In the genomic region with DNA sequence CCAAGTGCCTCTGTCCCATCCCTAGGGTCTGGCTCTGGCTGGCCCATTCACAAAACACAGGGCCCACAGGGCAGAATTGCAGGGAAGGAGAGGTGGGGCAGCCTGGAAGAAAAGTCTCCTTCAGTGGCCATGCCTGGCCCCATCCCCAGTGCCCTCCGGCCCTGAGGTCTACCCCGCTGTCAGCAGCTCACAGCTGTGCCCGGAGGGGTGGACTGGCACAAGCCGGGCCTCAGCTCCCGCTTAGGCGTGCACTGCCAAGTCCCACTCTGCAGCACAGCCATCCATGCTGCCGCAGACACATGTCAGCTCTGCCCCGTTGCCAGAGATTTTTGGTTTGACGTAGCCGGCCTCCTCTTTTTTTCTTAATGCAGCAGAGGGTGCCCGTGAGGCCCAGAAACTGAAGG, we compare ENCODE assay signal across 8 cellular contexts. TPM values are rescaled to one million over a fixed set of nuclear protein-coding genes. Genes with fewer than 3 reads are reported as not detected.
DNase-seq lines count a peak whose midpoint lies in the region; ATAC-seq and TF ChIP-seq lines count a peak whose summit lies in the region.

No MANE protein-coding gene starts in this region.

- H3K4me3 ChIP-seq in OCI-LY1 (ENCODE audit: low read depth, low read length, poor library complexity, severe bottlenecking) (no peak overlapping the region), foreskin fibroblast (ENCODE audit: low read depth in 1 of 2, low read length in 2 of 2) (no peak overlapping the region), osteoblast (ENCODE audit: insufficient read depth, low read length) (no peak overlapping the region)

- no peak for TF ChIP-seq CTCF in OCI-LY1 (IDR thresholded peaks at IDR 0.05; ENCODE audit: low read length)
- TF ChIP-seq CTCF in foreskin fibroblast (IDR thresholded peaks at IDR 0.05; ENCODE audit: low read depth, low read length) = no peak
- no peak for TF ChIP-seq CTCF in osteoblast (IDR thresholded peaks at IDR 0.05; ENCODE audit: extremely low read depth, low read depth, low read length)

- H3K27ac ChIP-seq in OCI-LY1 (ENCODE audit: low read depth, low read length, poor library complexity, severe bottlenecking) (no peak overlapping the region), osteoblast (ENCODE audit: low read depth, low read length) (no peak overlapping the region)

- DNase-seq in ELF-1 (ENCODE audit: low read depth, low spot score) = peak; percentile 73
- peak; percentile 8 to 53 for DNase-seq in foreskin fibroblast
- DNase-seq in osteoblast (ENCODE audit: insufficient read length, low spot score, missing footprints) = no peak
- DNase-seq in activated T-cell treated with anti-CD3 and anti-CD28 coated beads, Interleukin-2, amount 50 U/mL, for 24 hours = no peak
- DNase-seq in activated gamma-delta T cell (lab: John Stamatoyannopoulos, UW) = no peak

- no peaks in the 10 kb centered on the region for H3K9me3 Mint-ChIP-seq in activated T-cell treated with anti-CD3 and anti-CD28 coated beads, Interleukin-2, amount 50 U/mL, for 24 hours

- no peaks in the 10 kb centered on the region for H4K20me1 ChIP-seq in OCI-LY1 (ENCODE audit: insufficient read depth, low read length)
- no peaks in the 10 kb centered on the region for H4K20me1 ChIP-seq in osteoblast (ENCODE audit: insufficient read depth, low read length)

- no peaks in the 10 kb centered on the region for H3K9me2 ChIP-seq in OCI-LY1 (ENCODE audit: low read depth, low read length)

- H3K27me3 ChIP-seq in OCI-LY1 (ENCODE audit: insufficient read depth, low read length) (no peaks in the 10 kb centered on the region), osteoblast (ENCODE audit: insufficient read depth, low read length) (peaks cover 19% of the 10 kb centered on the region)

- no peaks in the 10 kb centered on the region for H3K4me1 Mint-ChIP-seq in activated T-cell treated with anti-CD3 and anti-CD28 coated beads, Interleukin-2, amount 50 U/mL, for 24 hours (ENCODE audit: low read depth)

- ATAC-seq in GM19328 (IDR thresholded peaks at IDR 0.05; ENCODE audit: unreplicated experiment) (no peak), HG03196 (IDR thresholded peaks at IDR 0.05; ENCODE audit: unreplicated experiment) (no peak)

- no peak overlapping the region for H3K9ac ChIP-seq in OCI-LY1 (ENCODE audit: low read length)

- no peaks in the 10 kb centered on the region for H3F3A ChIP-seq in OCI-LY1 (ENCODE audit: insufficient read depth, low read length)

- no peak overlapping the region for H2AFZ ChIP-seq in OCI-LY1 (ENCODE audit: low read length)
- H2AFZ ChIP-seq in osteoblast (ENCODE audit: low read length) = peak overlapping the region; percentile 22

- H3K27me3 Mint-ChIP-seq in activated T-cell treated with anti-CD3 and anti-CD28 coated beads, Interleukin-2, amount 50 U/mL, for 24 hours = peaks cover 3% of the 10 kb centered on the region

- H3K79me2 ChIP-seq in OCI-LY1 (ENCODE audit: insufficient read depth, low read length) (no peaks in the 10 kb centered on the region), osteoblast (ENCODE audit: insufficient read depth, low read length) (no peaks in the 10 kb centered on the region)

- no peak overlapping the region for H3K4me3 Mint-ChIP-seq in activated T-cell treated with anti-CD3 and anti-CD28 coated beads, Interleukin-2, amount 50 U/mL, for 24 hours

- no peak overlapping the region for H3K27ac Mint-ChIP-seq in activated T-cell treated with anti-CD3 and anti-CD28 coated beads, Interleukin-2, amount 50 U/mL, for 24 hours

- peak overlapping the region; percentile 17; the same call in 1 of the 2 replicates for H3K4me2 ChIP-seq in OCI-LY1 (ENCODE audit: low read length)
- H3K4me2 ChIP-seq in osteoblast (ENCODE audit: insufficient read depth, low read length) = no peak overlapping the region

- H3K36me3 Mint-ChIP-seq in activated T-cell treated with anti-CD3 and anti-CD28 coated beads, Interleukin-2, amount 50 U/mL, for 24 hours (ENCODE audit: low read depth) = no peaks in the 10 kb centered on the region

- no peaks in the 10 kb centered on the region for H3K36me3 ChIP-seq in OCI-LY1 (ENCODE audit: insufficient read depth, low read length)
- H3K36me3 ChIP-seq in osteoblast (ENCODE audit: insufficient read depth, low read length) = no peaks in the 10 kb centered on the region

- H3K4me1 ChIP-seq in OCI-LY1 (ENCODE audit: insufficient read depth, low read length, severe bottlenecking) = peaks cover 5% of the 10 kb centered on the region
- no peaks in the 10 kb centered on the region for H3K4me1 ChIP-seq in osteoblast (ENCODE audit: insufficient read depth, low read length)

- H3K9me3 ChIP-seq in OCI-LY1 (ENCODE audit: low read length) (no peaks in the 10 kb centered on the region), osteoblast (ENCODE audit: low read depth, low read length) (no peaks in the 10 kb centered on the region)

RNA-seq across cellular contexts. Expression of gene SCN2B, which starts 3.9 kb away (rescaled TPM):
- not detected in 2 replicates for total RNA-seq in osteoblast

RNA-seq across cellular contexts. Expression of gene SCN4B, which starts 27.7 kb away (rescaled TPM):
- under 0.01 and 0.36 TPM in 2 replicates for total RNA-seq in osteoblast

RNA-seq across cellular contexts. Expression of gene JAML, which starts 44.5 kb away (rescaled TPM):
- total RNA-seq in osteoblast = not detected in 2 replicates

Comparison
In these comparisons a context has a peak if more than half of its experiments do, and no peak if none do; other contexts are left out.
1. DNase-seq: peak in ELF-1 (single experiment) and foreskin fibroblast (2 of 2); none in osteoblast (single experiment), activated T-cell treated with anti-CD3 and anti-CD28 coated beads, Interleukin-2, amount 50 U/mL, for 24 hours (single experiment) and activated gamma-delta T cell (single experiment).